1 cellular context compared by ENCODE assay signal in genomic region chr1:155272466-155273133, GRCh38.
TF ChIP-seq lines count a peak whose summit lies in the region.

No MANE protein-coding gene starts in this region.

TF ChIP-seq in K562, 482 proteins besides CTCF, POLR2A, EP300 and RAD21 (continued from another document):
- TF ChIP-seq ZFP91 (CRISPR knock-in tag; IDR thresholded peaks at IDR 0.05) (no peak), MTA1 (IDR thresholded peaks at IDR 0.05; ENCODE audit: borderline replicate concordance) (peak; percentile 26; the same call in 1 of the 2 replicates), NFRKB (IDR thresholded peaks at IDR 0.05; ENCODE audit: low read depth) (peak; percentile 25), TEAD4 (IDR thresholded peaks at IDR 0.05; ENCODE audit: low read length) (0 out of 2 replicates have a peak, but pooled peaks have one; percentile 6), TEAD4 (CRISPR knock-in tag; IDR thresholded peaks at IDR 0.05; ENCODE audit: borderline replicate concordance) (no peak), THRB (CRISPR knock-in tag; conservative IDR thresholded peaks at IDR 0.05) (0 out of 2 replicates have a peak, but pooled peaks have one; percentile 40), ZKSCAN1 (IDR thresholded peaks at IDR 0.05; ENCODE audit: low read depth, low read length) (no peak), HDAC1 (IDR thresholded peaks at IDR 0.05) (peak in 1 of 2 experiments; percentile 12; a peak in 1 of 4 replicates), KDM2B (CRISPR knock-in tag; IDR thresholded peaks at IDR 0.05) (no peak), IRF9 (tag; IDR thresholded peaks at IDR 0.05) (no peak), ZNF274 (IDR thresholded peaks at IDR 0.05; ENCODE audit: borderline replicate concordance, low read depth, low read length) (no peak), ELK3 (CRISPR knock-in tag; IDR thresholded peaks at IDR 0.05) (no peak), ZBTB40 (IDR thresholded peaks at IDR 0.05) (peak; percentile 59; the same call in 1 of the 2 replicates), ZBTB40 (CRISPR knock-in tag; IDR thresholded peaks at IDR 0.05) (no peak), SAP30 (IDR thresholded peaks at IDR 0.05; ENCODE audit: borderline replicate concordance, insufficient read depth, low read depth, low read length, poor library complexity, severe bottlenecking) (no peak), ZBTB2 (IDR thresholded peaks at IDR 0.05) (no peak)
